In genomic region chr1:246002725-246003441, GRCh38 we compare ENCODE assay signal across 8 cellular contexts.
DNase-seq lines count a peak whose midpoint lies in the region; ATAC-seq and TF ChIP-seq lines count a peak whose summit lies in the region.

No MANE protein-coding gene starts in this region.

- POLR2A ChIA-PET in HEK293T (lab: Yijun Ruan, JAX) = no interaction called here

- intact Hi-C loops in left ventricle myocardium superior (cut with micrococcal nuclease) = loop anchor here (5.0 kb wide), 2 partner anchors 176 to 851 kb away; partner anchors contain the start of gene KIF26B

- CTCF ChIA-PET in HEK293T (lab: Yijun Ruan, JAX) = interaction anchor here (0.9 kb wide), 1 partner anchor 850 kb away, joined by 4 read pairs; no protein-coding TSS in a partner anchor

- ATAC-seq in left ventricle myocardium superior = peak; percentile 79
- ATAC-seq in HG02970 (IDR thresholded peaks at IDR 0.05; ENCODE audit: low FRiP score, unreplicated experiment) = no peak

- H3K4me3 ChIP-seq in retinal pigment epithelial cell (ENCODE audit: low read length) = no peak overlapping the region

- peak; percentile 91 for TF ChIP-seq CTCF in retinal pigment epithelial cell (conservative IDR thresholded peaks at IDR 0.05; ENCODE audit: low read depth, low read length)

- DNase-seq in EH (ENCODE audit: low read depth) (peak; percentile 87), HEK293T (ENCODE audit: extremely low spot score) (peak; percentile 60), NCI-H187 (lab: John Stamatoyannopoulos, UW) (peak; percentile 55 to 86), T-helper 2 cell (peak; percentile 31 to 75 (median 67)), amniotic stem cell (lab: John Stamatoyannopoulos, UW) (peak; percentile 78), left ventricle myocardium superior (peak; percentile 93), retinal pigment epithelial cell (ENCODE audit: low read depth) (peak; percentile 50)

TF ChIP-seq in HEK293T, 16 proteins besides CTCF, POLR2A, EP300 and RAD21:
- TF ChIP-seq SP1 (IDR thresholded peaks at IDR 0.05) = no peak
- no peak for TF ChIP-seq FOXA1 (IDR thresholded peaks at IDR 0.05)
- no peak for TF ChIP-seq SUZ12 (IDR thresholded peaks at IDR 0.05)
- TF ChIP-seq CTBP1 (IDR thresholded peaks at IDR 0.05; ENCODE audit: borderline replicate concordance) = no peak
- no peak for TF ChIP-seq FOXM1 (IDR thresholded peaks at IDR 0.05; ENCODE audit: borderline replicate concordance)
- no peak for TF ChIP-seq FOXK2 (IDR thresholded peaks at IDR 0.05)
- no peak for TF ChIP-seq BHLHE40 (IDR thresholded peaks at IDR 0.05; ENCODE audit: borderline replicate concordance)
- no peak for TF ChIP-seq ELF4 (IDR thresholded peaks at IDR 0.05)
- no peak for TF ChIP-seq NFRKB (IDR thresholded peaks at IDR 0.05)
- TF ChIP-seq TARDBP (IDR thresholded peaks at IDR 0.05) = no peak
- no peak for TF ChIP-seq ARNT (IDR thresholded peaks at IDR 0.05)
- TF ChIP-seq L3MBTL2 (conservative IDR thresholded peaks at IDR 0.05) = no peak
- TF ChIP-seq ZNF384 (IDR thresholded peaks at IDR 0.05) = no peak
- TF ChIP-seq HDGF (IDR thresholded peaks at IDR 0.05; ENCODE audit: borderline replicate concordance) = no peak
- no peak for TF ChIP-seq PKNOX1 (IDR thresholded peaks at IDR 0.05)
